ENCODE assay signal across 28 cellular contexts in genomic region chr10:101388671-101389276, GRCh38. TPM values are rescaled to one million over a fixed set of nuclear protein-coding genes. Genes with fewer than 3 reads are reported as not detected.
A peak's percentile ranks its signal among the peaks of the same experiment; 100 is the strongest.
DNase-seq lines count a peak whose midpoint lies in the region; ATAC-seq, FAIRE-seq and TF ChIP-seq lines count a peak whose summit lies in the region.
"Had no signal": no experiment of that assay in that cellular context is flagged by ENCODE, and none has a peak within 500 bp of the region (broad histone marks: within the 10 kb centered on the region; RNA-seq: fewer than 3 reads in every experiment).

No MANE protein-coding gene starts in this region.

- CTCF ChIA-PET in A673 (lab: Charles Lee) = interaction anchor here (0.7 kb wide), 1 partner anchor 78 kb away, joined by 9 read pairs; no protein-coding TSS in a partner anchor

- FAIRE-seq in G401.6 (lab: Jason Lieb, UNC) = peak; percentile 6
- FAIRE-seq: GM18507, H1, HepG2, K562 had no signal

- POLR2A ChIA-PET in A673 (lab: Charles Lee; ENCODE audit: low non-redundant PET) = no interaction called here

- no peaks in the 10 kb centered on the region for H3K36me3 ChIP-seq in A673 (ENCODE audit: insufficient read depth, low read length, poor library complexity, severe bottlenecking)
- H3K36me3 ChIP-seq: Peyer's patch had no signal

- no peak for ATAC-seq in GM19455 (IDR thresholded peaks at IDR 0.05; ENCODE audit: unreplicated experiment)
- no peak for ATAC-seq in T-helper 17 cell
- ATAC-seq: CD8-positive, alpha-beta T cell; HCT116; HepG2; K562; SK-N-SH treated with all-trans-retinoic acid at 6 μM for 48 hours had no signal

- TF ChIP-seq CTCF in A673 (conservative IDR thresholded peaks at IDR 0.05; ENCODE audit: low read depth, low read length) = no peak

- peaks cover 11% of the 10 kb centered on the region for H3K4me1 Mint-ChIP-seq in T-helper 17 cell

- no peak overlapping the region for H3K4me3 Mint-ChIP-seq in T-helper 17 cell
- H3K4me3 Mint-ChIP-seq: B cell; CD8-positive, alpha-beta T cell had no signal

- no peaks in the 10 kb centered on the region for H3K4me1 ChIP-seq in A673 (ENCODE audit: insufficient read depth, low read length, poor library complexity, severe bottlenecking)

- no peak overlapping the region for H3K4me3 ChIP-seq in A673 (ENCODE audit: low read depth, low read length, poor library complexity, severe bottlenecking)
- H3K4me3 ChIP-seq: K562, Peyer's patch had no signal

- no peaks in the 10 kb centered on the region for H3K27me3 Mint-ChIP-seq in T-helper 17 cell
- H3K27me3 Mint-ChIP-seq: B cell had no signal

- no peak overlapping the region for H3K27ac ChIP-seq in A673 (ENCODE audit: low read depth, low read length, poor library complexity, severe bottlenecking)
- H3K27ac ChIP-seq: C4-2B, Peyer's patch had no signal

- intact Hi-C loops in A673 (cut with micrococcal nuclease; ENCODE audit: unreplicated experiment) = no loop called here

- no peaks in the 10 kb centered on the region for H3K27me3 ChIP-seq in A673 (replicated peaks; ENCODE audit: insufficient read depth, low read depth, low read length, poor library complexity)
- H3K27me3 ChIP-seq: Peyer's patch had no signal

- DNase-seq in M059J (ENCODE audit: low read depth) (peak; percentile 36), amniotic epithelial cell (ENCODE audit: low read depth) (peak; percentile 63), iris pigment epithelial cell (ENCODE audit: low read depth) (peak; percentile 46), A673 (ENCODE audit: low spot score) (no peak), OCI-M1 (lab: John Stamatoyannopoulos, UW) (no peak), T-helper 17 cell (no peak)
- DNase-seq: CD8-positive, alpha-beta T cell; DND-41; Kasumi-1; MV-4-11; NCI-H1105; NCI-H1436 treated with DMSO at 0.1 percent for 48 hours; NCI-H187 treated with DMSO at 0.1 percent for 48 hours; NCI-H2171 treated with DMSO at 0.1 percent for 48 hours; NCI-H446; NCI-H526; Peyer's patch; SIG-M5 had no signal

- peaks cover 4% of the 10 kb centered on the region for H3K36me3 Mint-ChIP-seq in T-helper 17 cell (ENCODE audit: low read depth)
- H3K36me3 Mint-ChIP-seq: CD8-positive, alpha-beta T cell had no signal

- no peak overlapping the region for H3K27ac Mint-ChIP-seq in T-helper 17 cell
- H3K27ac Mint-ChIP-seq: B cell; CD8-positive, alpha-beta T cell had no signal

- H3K9me3 ChIP-seq in A673 (ENCODE audit: low read depth, low read length, poor library complexity, severe bottlenecking) = no peaks in the 10 kb centered on the region
- H3K9me3 ChIP-seq in T-helper 17 cell (ENCODE audit: control insufficient read depth, low read length, poor library complexity, severe bottlenecking) = no peaks in the 10 kb centered on the region
- H3K9me3 ChIP-seq: Peyer's patch had no signal

- no TSS peak for BruUV-seq in A673 (replicated peaks; lab: Mats Ljungman, UMichigan)

RNA-seq across cellular contexts. Expression of gene BTRC, which starts 34.8 kb away (rescaled TPM):
- 6.4 and 11.4 TPM in 2 replicates for total RNA-seq in M059J (2014; rRNA removed; shearing (Covaris generic))
- total RNA-seq in A673 (2021) (22.6 and 23.6 TPM in 2 replicates), T-helper 17 cell (10 to 100 TPM; 14.8 to 17.0 TPM)

Comparison
In these comparisons a context has a peak if more than half of its experiments do, and no peak if none do; other contexts are left out.
1. DNase-seq: peak in M059J (single experiment), amniotic epithelial cell (single experiment) and iris pigment epithelial cell (single experiment); none in A673 (single experiment), OCI-M1 (single experiment) and T-helper 17 cell (0 of 3).